18 cellular contexts compared by ENCODE assay signal in the genomic region with DNA sequence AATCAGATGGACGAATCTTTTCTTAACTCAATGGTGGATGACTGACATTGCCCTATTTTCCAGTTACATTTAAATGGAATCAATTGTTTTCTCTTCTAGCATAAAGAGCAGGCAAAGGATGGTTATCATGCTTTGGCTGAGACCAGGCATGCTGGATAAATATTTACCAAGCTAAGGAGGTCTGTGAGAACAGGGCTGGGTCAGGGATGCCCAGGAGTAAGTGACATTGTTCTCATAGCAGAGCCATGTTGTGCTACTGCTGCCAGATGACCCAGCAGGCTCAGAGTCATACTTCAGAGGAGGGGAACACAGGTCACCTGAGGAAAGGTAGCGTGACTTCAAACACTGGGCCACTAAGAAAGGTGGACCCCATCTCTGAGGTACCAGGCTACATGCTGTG.
DNase-seq lines count a peak whose midpoint lies in the region; ATAC-seq and TF ChIP-seq lines count a peak whose summit lies in the region.
"Had no signal": no experiment of that assay in that cellular context is flagged by ENCODE, and none has a peak within 500 bp of the region (broad histone marks: within the 10 kb centered on the region; RNA-seq: fewer than 3 reads in every experiment).

No MANE protein-coding gene starts in this region.

- intact Hi-C loops in right lobe of liver (cut with DNase I), result no loop called here
- intact Hi-C loops in posterior vena cava (cut with DNase I), result no loop called here

- H3K36me3 Mint-ChIP-seq in stimulated activated effector memory CD8-positive, alpha-beta T cell treated with anti-CD3 and anti-CD28 coated beads, Interleukin-12 subunit alpha, Interleukin-12 subunit beta, amount 100 ng/mL, for 72 hours, result no peaks in the 10 kb centered on the region

- no peaks in the 10 kb centered on the region for H3K9me3 Mint-ChIP-seq in stimulated activated effector memory CD8-positive, alpha-beta T cell treated with anti-CD3 and anti-CD28 coated beads, Interleukin-12 subunit alpha, Interleukin-12 subunit beta, amount 100 ng/mL, for 72 hours
- H3K9me3 Mint-ChIP-seq: endodermal cell had no signal

- WGBS in right lobe of liver (ENCODE audit: insufficient coverage, low coverage, low lambda C conversion rate, missing lambda C conversion rate), result 67% methylated on average over 1 of the region's 2 CpGs
- WGBS in gastroesophageal sphincter (ENCODE audit: low coverage in 1 of 2), 2 donors, result 100% methylated on average over 2 of the region's 2 CpGs; no CpG with 5 or more reads in 1 of the 2 donors

- no peak for TF ChIP-seq CTCF in right lobe of liver (IDR thresholded peaks at IDR 0.05)
- TF ChIP-seq CTCF in gastroesophageal sphincter (IDR thresholded peaks at IDR 0.05), result no peak

- no peaks in the 10 kb centered on the region for H3K4me1 Mint-ChIP-seq in stimulated activated effector memory CD8-positive, alpha-beta T cell treated with anti-CD3 and anti-CD28 coated beads, Interleukin-12 subunit alpha, Interleukin-12 subunit beta, amount 100 ng/mL, for 72 hours

- H3K4me1 ChIP-seq in right lobe of liver (peaks cover 0 to 15% (median 2%) of the 10 kb centered on the region in 4 donors), gastroesophageal sphincter (peaks cover 0 to 7% (median 0%) of the 10 kb centered on the region in 3 donors)

- H3K27ac ChIP-seq in right lobe of liver (no peak overlapping the region), gastroesophageal sphincter (no peak overlapping the region)
- H3K27ac ChIP-seq: BLaER1 treated with 17β-estradiol and CSF1 and Interleukin-3, amounts not matched to agents 10 nM and 100 nM; hepatocyte; thoracic aorta had no signal

- TF ChIP-seq POLR2A in right lobe of liver (IDR thresholded peaks at IDR 0.05) (no peak), gastroesophageal sphincter (IDR thresholded peaks at IDR 0.05) (no peak)

- H3K9me3 ChIP-seq in right lobe of liver (no peaks in the 10 kb centered on the region), gastroesophageal sphincter (no peaks in the 10 kb centered on the region)
- H3K9me3 ChIP-seq: HAP-1, thoracic aorta had no signal

- H3K4me3 ChIP-seq in right lobe of liver (no peak overlapping the region), gastroesophageal sphincter (no peak overlapping the region)
- H3K4me3 ChIP-seq: BLaER1 treated with 17β-estradiol and CSF1 and Interleukin-3, amounts not matched to agents 10 nM and 100 nM; HAP-1; hepatocyte; thoracic aorta had no signal

- no peaks in the 10 kb centered on the region for H3K27me3 ChIP-seq in right lobe of liver
- no peaks in the 10 kb centered on the region for H3K27me3 ChIP-seq in gastroesophageal sphincter
- H3K27me3 ChIP-seq: BLaER1 treated with 17β-estradiol and CSF1 and Interleukin-3, amounts not matched to agents 10 nM and 100 nM; hepatocyte had no signal

- H3K36me3 ChIP-seq in right lobe of liver, result no peaks in the 10 kb centered on the region
- H3K36me3 ChIP-seq in gastroesophageal sphincter, result no peaks in the 10 kb centered on the region
- H3K36me3 ChIP-seq: HAP-1, thoracic aorta had no signal

- no peak overlapping the region for H3K27ac Mint-ChIP-seq in stimulated activated effector memory CD8-positive, alpha-beta T cell treated with anti-CD3 and anti-CD28 coated beads, Interleukin-12 subunit alpha, Interleukin-12 subunit beta, amount 100 ng/mL, for 72 hours
- H3K27ac Mint-ChIP-seq: endodermal cell had no signal

- ATAC-seq in right lobe of liver, result peak; percentile 68 to 78 (median 73)
- ATAC-seq in stimulated activated effector memory CD8-positive, alpha-beta T cell treated with anti-CD3 and anti-CD28 coated beads, Interleukin-12 subunit alpha, Interleukin-12 subunit beta, amount 100 ng/mL, for 72 hours, result peak; percentile 37
- ATAC-seq in HG03159 (IDR thresholded peaks at IDR 0.05; ENCODE audit: unreplicated experiment), result no peak
- ATAC-seq in gastroesophageal sphincter, result no peak

- DNase-seq in HT-29 (ENCODE audit: low spot score) (peak; percentile 22), NCI-H748 (lab: John Stamatoyannopoulos, UW; ENCODE audit: unreplicated experiment) (peak; percentile 92), right lobe of liver (no peak), posterior vena cava (ENCODE audit: low spot score) (no peak)
- no peak for DNase-seq in stimulated activated effector memory CD8-positive, alpha-beta T cell treated with anti-CD3 and anti-CD28 coated beads, Interleukin-12 subunit alpha, Interleukin-12 subunit beta, amount 100 ng/mL, for 72 hours (ENCODE audit: low spot score in 2 of 2)
- DNase-seq: activated CD4-positive, CD25-positive, alpha-beta regulatory T cell treated with anti-CD3 and anti-CD28 coated beads, Interleukin-2, amount 50 U/mL, for 72 hours; cerebellar nuclear complex; DMS79 treated with DMSO at 0.1 percent for 48 hours; endodermal cell; NCI-H187; OCI-M1; small intestine had no signal

- TF ChIP-seq EP300 in gastroesophageal sphincter (IDR thresholded peaks at IDR 0.05), result no peak

- no peak overlapping the region for H3K4me3 Mint-ChIP-seq in stimulated activated effector memory CD8-positive, alpha-beta T cell treated with anti-CD3 and anti-CD28 coated beads, Interleukin-12 subunit alpha, Interleukin-12 subunit beta, amount 100 ng/mL, for 72 hours
- H3K4me3 Mint-ChIP-seq: endodermal cell had no signal

Comparison
In these comparisons a context has a peak if more than half of its experiments do, and no peak if none do; other contexts are left out.
1. DNase-seq: peak in HT-29 (single experiment) and NCI-H748 (single experiment); none in right lobe of liver (0 of 3), stimulated activated effector memory CD8-positive, alpha-beta T cell treated with anti-CD3 and anti-CD28 coated beads, Interleukin-12 subunit alpha, Interleukin-12 subunit beta, amount 100 ng/mL, for 72 hours (0 of 2) and posterior vena cava (single experiment).
2. ATAC-seq: peak in right lobe of liver (4 of 4) and stimulated activated effector memory CD8-positive, alpha-beta T cell treated with anti-CD3 and anti-CD28 coated beads, Interleukin-12 subunit alpha, Interleukin-12 subunit beta, amount 100 ng/mL, for 72 hours (single experiment); none in HG03159 (single experiment) and gastroesophageal sphincter (single experiment).